ENCODE assay signal across 8 cellular contexts in genomic region chr1:157377216-157377821, GRCh38.
DNase-seq lines count a peak whose midpoint lies in the region; ATAC-seq, FAIRE-seq and TF ChIP-seq lines count a peak whose summit lies in the region.

No MANE protein-coding gene starts in this region.

- H3K4me1 ChIP-seq in A549 = no peaks in the 10 kb centered on the region

- no peak overlapping the region for H3K4me2 ChIP-seq in A549

- TF ChIP-seq POLR2A in A549 (IDR thresholded peaks at IDR 0.05; ENCODE audit: low read length) = no peak

- peak; percentile 57 for TF ChIP-seq CTCF in A549 (IDR thresholded peaks at IDR 0.05)

- DNase-seq in A549 (ENCODE audit: low read depth in 1 of 2, low spot score in 1 of 2) (peak in 1 of 2 experiments; percentile 44), GDM1 (lab: John Stamatoyannopoulos, UW) (peak; percentile 31), NCI-H2107 (lab: John Stamatoyannopoulos, UW) (peak; percentile 27), amniotic epithelial cell (ENCODE audit: low read depth) (peak; percentile 27), lung microvascular endothelial cell (ENCODE audit: low read depth in 2 of 2) (peak; percentile 55 to 61)

- H3K4me3 ChIP-seq in A549 = no peak overlapping the region

- WGBS in A549 (ENCODE audit: missing lambda C conversion rate) = 24% methylated on average over 9 of the region's 9 CpGs

- POLR2A ChIA-PET in A549 (lab: Yijun Ruan, JAX) = no interaction called here

- TF ChIP-seq RAD21 in A549 (conservative IDR thresholded peaks at IDR 0.05 in 1 of 2, IDR thresholded peaks at IDR 0.05 in 1 of 2) = peak; percentile 62 to 67

- H3K27ac ChIP-seq in A549 = no peak overlapping the region

- H3K9me3 ChIP-seq in A549 = no peaks in the 10 kb centered on the region

- no peak for TF ChIP-seq EP300 in A549 (IDR thresholded peaks at IDR 0.05)

- ATAC-seq in A549 (peak; percentile 46 to 88; a peak in 5 of 6 replicates), GM21825 (IDR thresholded peaks at IDR 0.05; ENCODE audit: unreplicated experiment) (no peak), GM21381 (IDR thresholded peaks at IDR 0.05; ENCODE audit: unreplicated experiment) (no peak), GM18858 (IDR thresholded peaks at IDR 0.05; ENCODE audit: unreplicated experiment) (no peak)

- CTCF ChIA-PET in A549 (lab: Yijun Ruan, JAX) = interaction anchor here (0.7 to 2.0 kb wide), 7 partner anchors 11 to 313 kb away, joined by 3 to 7 read pairs (median 4); no protein-coding TSS in a partner anchor

- FAIRE-seq in A549 (lab: Jason Lieb, UNC) = no peak

TF ChIP-seq in A549, 52 proteins besides CTCF, POLR2A, EP300 and RAD21:
- TF ChIP-seq CHD4 (IDR thresholded peaks at IDR 0.05; ENCODE audit: borderline replicate concordance) (no peak), EHF (CRISPR knock-in tag; IDR thresholded peaks at IDR 0.05) (no peak), SMC3 (IDR thresholded peaks at IDR 0.05) (peak; percentile 46), ZNF302 (CRISPR knock-in tag; IDR thresholded peaks at IDR 0.05) (no peak), REST (IDR thresholded peaks at IDR 0.05) (no peak), CBX8 (IDR thresholded peaks at IDR 0.05) (no peak), GATA3 (IDR thresholded peaks at IDR 0.05; ENCODE audit: borderline replicate concordance) (no peak), HES2 (IDR thresholded peaks at IDR 0.05) (no peak)
- TF ChIP-seq, protein P1, sequence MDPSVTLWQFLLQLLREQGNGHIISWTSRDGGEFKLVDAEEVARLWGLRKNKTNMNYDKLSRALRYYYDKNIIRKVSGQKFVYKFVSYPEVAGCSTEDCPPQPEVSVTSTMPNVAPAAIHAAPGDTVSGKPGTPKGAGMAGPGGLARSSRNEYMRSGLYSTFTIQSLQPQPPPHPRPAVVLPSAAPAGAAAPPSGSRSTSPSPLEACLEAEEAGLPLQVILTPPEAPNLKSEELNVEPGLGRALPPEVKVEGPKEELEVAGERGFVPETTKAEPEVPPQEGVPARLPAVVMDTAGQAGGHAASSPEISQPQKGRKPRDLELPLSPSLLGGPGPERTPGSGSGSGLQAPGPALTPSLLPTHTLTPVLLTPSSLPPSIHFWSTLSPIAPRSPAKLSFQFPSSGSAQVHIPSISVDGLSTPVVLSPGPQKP (IDR thresholded peaks at IDR 0.05; ENCODE audit: low read depth, low read length) = no peak

Comparison
In these comparisons a context has a peak if more than half of its experiments do, and no peak if none do; other contexts are left out.
1. ATAC-seq: peak in A549 (2 of 2); none in GM21825 (single experiment), GM21381 (single experiment) and GM18858 (single experiment).